1 cellular context compared by ENCODE assay signal in genomic region chr10:125419146-125419545, GRCh38.
TF ChIP-seq lines count a peak whose summit lies in the region.

No MANE protein-coding gene starts in this region.

TF ChIP-seq in IMR-90, 13 proteins besides CTCF, POLR2A, EP300 and RAD21 (continued from another document):
- TF ChIP-seq RCOR1 (IDR thresholded peaks at IDR 0.05; ENCODE audit: insufficient replicate concordance, low read length): no peak
- no peak for TF ChIP-seq USF2 (IDR thresholded peaks at IDR 0.05; ENCODE audit: low read depth, low read length)
TF ChIP-seq in IMR-90: peak in this region for 0.
